1 cellular context compared by ENCODE assay signal in the genomic region with DNA sequence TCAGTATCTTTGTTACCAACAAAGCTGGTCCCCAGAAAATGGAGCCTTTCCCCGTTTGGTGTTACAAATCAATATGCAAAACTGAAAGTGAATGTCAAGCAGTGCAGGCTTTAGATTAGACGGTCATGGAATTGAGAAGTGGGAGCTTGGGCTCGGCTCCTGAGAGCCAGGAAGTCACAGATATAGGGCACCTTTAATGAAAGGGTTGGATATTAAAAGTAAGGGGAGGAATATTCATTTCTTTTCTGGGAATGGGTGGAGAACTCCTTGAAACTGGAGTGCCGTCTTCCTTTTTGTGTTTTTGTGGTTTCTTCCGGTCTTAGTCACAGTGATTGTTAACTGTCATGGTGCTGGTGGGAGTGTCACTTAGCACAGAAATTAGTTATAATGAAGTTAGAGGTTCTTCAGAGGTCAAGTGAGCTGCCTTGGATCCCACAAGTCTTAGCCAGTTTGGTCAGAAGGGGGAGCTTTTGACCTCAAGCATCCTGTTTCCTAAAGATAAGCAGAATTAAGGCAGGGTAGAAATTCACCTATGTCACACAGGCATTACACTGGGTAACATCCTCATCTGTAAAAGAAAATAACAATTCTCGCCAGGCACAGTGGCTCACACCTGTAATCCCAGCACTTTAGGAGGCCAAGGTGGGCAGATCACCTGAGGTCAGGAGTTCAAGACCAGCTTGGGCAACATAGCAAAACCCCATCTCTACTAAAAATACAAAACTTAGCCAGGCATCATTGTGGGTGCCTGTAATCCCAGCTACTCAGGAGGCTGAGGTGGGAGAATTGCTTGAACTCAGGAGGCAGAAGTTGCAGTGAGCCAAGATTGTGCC.
TF ChIP-seq lines count a peak whose summit lies in the region.

No MANE protein-coding gene starts in this region.

TF ChIP-seq in GM12878, 131 proteins besides CTCF, POLR2A, EP300 and RAD21 (continued from another document):
- TF ChIP-seq NFYA (IDR thresholded peaks at IDR 0.05; ENCODE audit: borderline replicate concordance, low read depth, low read length): no peak
- TF ChIP-seq SMAD1 (IDR thresholded peaks at IDR 0.05; ENCODE audit: low read depth, partially characterized antibody): no peak
- TF ChIP-seq, protein P1, sequence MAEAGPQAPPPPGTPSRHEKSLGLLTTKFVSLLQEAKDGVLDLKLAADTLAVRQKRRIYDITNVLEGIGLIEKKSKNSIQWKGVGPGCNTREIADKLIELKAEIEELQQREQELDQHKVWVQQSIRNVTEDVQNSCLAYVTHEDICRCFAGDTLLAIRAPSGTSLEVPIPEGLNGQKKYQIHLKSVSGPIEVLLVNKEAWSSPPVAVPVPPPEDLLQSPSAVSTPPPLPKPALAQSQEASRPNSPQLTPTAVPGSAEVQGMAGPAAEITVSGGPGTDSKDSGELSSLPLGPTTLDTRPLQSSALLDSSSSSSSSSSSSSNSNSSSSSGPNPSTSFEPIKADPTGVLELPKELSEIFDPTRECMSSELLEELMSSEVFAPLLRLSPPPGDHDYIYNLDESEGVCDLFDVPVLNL (IDR thresholded peaks at IDR 0.05; ENCODE audit: low read depth, low read length): no peak
- TF ChIP-seq EED (IDR thresholded peaks at IDR 0.05; ENCODE audit: low read depth): peak; percentile 49
- peak; percentile 25; the same call in 1 of the 2 replicates for TF ChIP-seq SPI1 (IDR thresholded peaks at IDR 0.05; ENCODE audit: borderline replicate concordance, insufficient read depth, low read depth, low read length)
- TF ChIP-seq CHD4 (IDR thresholded peaks at IDR 0.05): peak; percentile 75; the same call in 1 of the 2 replicates
- no peak for TF ChIP-seq ZSCAN29 (IDR thresholded peaks at IDR 0.05)
- TF ChIP-seq CBFB (IDR thresholded peaks at IDR 0.05; ENCODE audit: low read depth): 0 out of 2 replicates have a peak, but pooled peaks have one; percentile 39
- peak; percentile 83 for TF ChIP-seq HDGF (IDR thresholded peaks at IDR 0.05)
- 0 out of 2 replicates have a peak, but pooled peaks have one; percentile 57 for TF ChIP-seq ASH2L (IDR thresholded peaks at IDR 0.05; ENCODE audit: borderline replicate concordance, low read depth)
- no peak; the same call in none of the 2 replicates for TF ChIP-seq MLLT1 (IDR thresholded peaks at IDR 0.05)
- TF ChIP-seq, protein P2, sequence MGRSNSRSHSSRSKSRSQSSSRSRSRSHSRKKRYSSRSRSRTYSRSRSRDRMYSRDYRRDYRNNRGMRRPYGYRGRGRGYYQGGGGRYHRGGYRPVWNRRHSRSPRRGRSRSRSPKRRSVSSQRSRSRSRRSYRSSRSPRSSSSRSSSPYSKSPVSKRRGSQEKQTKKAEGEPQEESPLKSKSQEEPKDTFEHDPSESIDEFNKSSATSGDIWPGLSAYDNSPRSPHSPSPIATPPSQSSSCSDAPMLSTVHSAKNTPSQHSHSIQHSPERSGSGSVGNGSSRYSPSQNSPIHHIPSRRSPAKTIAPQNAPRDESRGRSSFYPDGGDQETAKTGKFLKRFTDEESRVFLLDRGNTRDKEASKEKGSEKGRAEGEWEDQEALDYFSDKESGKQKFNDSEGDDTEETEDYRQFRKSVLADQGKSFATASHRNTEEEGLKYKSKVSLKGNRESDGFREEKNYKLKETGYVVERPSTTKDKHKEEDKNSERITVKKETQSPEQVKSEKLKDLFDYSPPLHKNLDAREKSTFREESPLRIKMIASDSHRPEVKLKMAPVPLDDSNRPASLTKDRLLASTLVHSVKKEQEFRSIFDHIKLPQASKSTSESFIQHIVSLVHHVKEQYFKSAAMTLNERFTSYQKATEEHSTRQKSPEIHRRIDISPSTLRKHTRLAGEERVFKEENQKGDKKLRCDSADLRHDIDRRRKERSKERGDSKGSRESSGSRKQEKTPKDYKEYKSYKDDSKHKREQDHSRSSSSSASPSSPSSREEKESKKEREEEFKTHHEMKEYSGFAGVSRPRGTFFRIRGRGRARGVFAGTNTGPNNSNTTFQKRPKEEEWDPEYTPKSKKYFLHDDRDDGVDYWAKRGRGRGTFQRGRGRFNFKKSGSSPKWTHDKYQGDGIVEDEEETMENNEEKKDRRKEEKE (IDR thresholded peaks at IDR 0.05): no peak
- TF ChIP-seq RUNX3 (IDR thresholded peaks at IDR 0.05; ENCODE audit: low read length): peak; percentile 90
- peak; percentile 77 for TF ChIP-seq DPF2 (IDR thresholded peaks at IDR 0.05)
- no peak for TF ChIP-seq ELK1 (IDR thresholded peaks at IDR 0.05; ENCODE audit: low read depth, low read length)
- TF ChIP-seq RCOR1 (conservative IDR thresholded peaks at IDR 0.05; ENCODE audit: low read depth, low read length): no peak
- TF ChIP-seq TAF1 (IDR thresholded peaks at IDR 0.05; ENCODE audit: borderline replicate concordance, low read depth, low read length): peak; percentile 47; the same call in 1 of the 2 replicates
- peak; percentile 95 for TF ChIP-seq ESRRA (IDR thresholded peaks at IDR 0.05; ENCODE audit: low read length)
- no peak for TF ChIP-seq ZBTB33 (IDR thresholded peaks at IDR 0.05)
- peak; percentile 37; the same call in 1 of the 2 replicates for TF ChIP-seq JUNB (IDR thresholded peaks at IDR 0.05)
- TF ChIP-seq CHD1 (IDR thresholded peaks at IDR 0.05; ENCODE audit: low read depth, low read length): no peak
- 0 out of 2 replicates have a peak, but pooled peaks have one; percentile 34 for TF ChIP-seq GATAD2B (conservative IDR thresholded peaks at IDR 0.05; ENCODE audit: low read depth)
- TF ChIP-seq MYC (IDR thresholded peaks at IDR 0.05; ENCODE audit: insufficient read depth, insufficient read length, insufficient replicate concordance, low read length, severe bottlenecking): no peak
- no peak; the same call in 1 of the 2 replicates for TF ChIP-seq STAT1 (conservative IDR thresholded peaks at IDR 0.05)
- TF ChIP-seq IKZF2 (IDR thresholded peaks at IDR 0.05): peak; percentile 98
- TF ChIP-seq ATF7 (IDR thresholded peaks at IDR 0.05; ENCODE audit: low read depth): peak; percentile 76
- TF ChIP-seq CREM (IDR thresholded peaks at IDR 0.05; ENCODE audit: low read depth): no peak
- TF ChIP-seq CREB1 (IDR thresholded peaks at IDR 0.05; ENCODE audit: low read depth): no peak
- TF ChIP-seq SMC3 (IDR thresholded peaks at IDR 0.05; ENCODE audit: borderline replicate concordance, low read length): peak; percentile 42; the same call in 1 of the 2 replicates
- peak; percentile 82 for TF ChIP-seq PKNOX1 (IDR thresholded peaks at IDR 0.05)
- peak; percentile 63 for TF ChIP-seq SP1 (IDR thresholded peaks at IDR 0.05; ENCODE audit: low read depth, low read length)
- TF ChIP-seq YY1 (IDR thresholded peaks at IDR 0.05; ENCODE audit: low read depth, low read length): peak; percentile 47; the same call in 1 of the 2 replicates
- TF ChIP-seq, protein P3, sequence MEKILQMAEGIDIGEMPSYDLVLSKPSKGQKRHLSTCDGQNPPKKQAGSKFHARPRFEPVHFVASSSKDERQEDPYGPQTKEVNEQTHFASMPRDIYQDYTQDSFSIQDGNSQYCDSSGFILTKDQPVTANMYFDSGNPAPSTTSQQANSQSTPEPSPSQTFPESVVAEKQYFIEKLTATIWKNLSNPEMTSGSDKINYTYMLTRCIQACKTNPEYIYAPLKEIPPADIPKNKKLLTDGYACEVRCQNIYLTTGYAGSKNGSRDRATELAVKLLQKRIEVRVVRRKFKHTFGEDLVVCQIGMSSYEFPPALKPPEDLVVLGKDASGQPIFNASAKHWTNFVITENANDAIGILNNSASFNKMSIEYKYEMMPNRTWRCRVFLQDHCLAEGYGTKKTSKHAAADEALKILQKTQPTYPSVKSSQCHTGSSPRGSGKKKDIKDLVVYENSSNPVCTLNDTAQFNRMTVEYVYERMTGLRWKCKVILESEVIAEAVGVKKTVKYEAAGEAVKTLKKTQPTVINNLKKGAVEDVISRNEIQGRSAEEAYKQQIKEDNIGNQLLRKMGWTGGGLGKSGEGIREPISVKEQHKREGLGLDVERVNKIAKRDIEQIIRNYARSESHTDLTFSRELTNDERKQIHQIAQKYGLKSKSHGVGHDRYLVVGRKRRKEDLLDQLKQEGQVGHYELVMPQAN (conservative IDR thresholded peaks at IDR 0.05): peak; percentile 3; the same call in 1 of the 2 replicates
- TF ChIP-seq ATF3 (IDR thresholded peaks at IDR 0.05; ENCODE audit: borderline replicate concordance, extremely low read depth, low read depth, low read length): no peak
- TF ChIP-seq ZNF207 (IDR thresholded peaks at IDR 0.05; ENCODE audit: borderline replicate concordance): no peak
- peak; percentile 67; the same call in 1 of the 2 replicates for TF ChIP-seq MXI1 (IDR thresholded peaks at IDR 0.05; ENCODE audit: low read depth, low read length)
